In the genomic region with DNA sequence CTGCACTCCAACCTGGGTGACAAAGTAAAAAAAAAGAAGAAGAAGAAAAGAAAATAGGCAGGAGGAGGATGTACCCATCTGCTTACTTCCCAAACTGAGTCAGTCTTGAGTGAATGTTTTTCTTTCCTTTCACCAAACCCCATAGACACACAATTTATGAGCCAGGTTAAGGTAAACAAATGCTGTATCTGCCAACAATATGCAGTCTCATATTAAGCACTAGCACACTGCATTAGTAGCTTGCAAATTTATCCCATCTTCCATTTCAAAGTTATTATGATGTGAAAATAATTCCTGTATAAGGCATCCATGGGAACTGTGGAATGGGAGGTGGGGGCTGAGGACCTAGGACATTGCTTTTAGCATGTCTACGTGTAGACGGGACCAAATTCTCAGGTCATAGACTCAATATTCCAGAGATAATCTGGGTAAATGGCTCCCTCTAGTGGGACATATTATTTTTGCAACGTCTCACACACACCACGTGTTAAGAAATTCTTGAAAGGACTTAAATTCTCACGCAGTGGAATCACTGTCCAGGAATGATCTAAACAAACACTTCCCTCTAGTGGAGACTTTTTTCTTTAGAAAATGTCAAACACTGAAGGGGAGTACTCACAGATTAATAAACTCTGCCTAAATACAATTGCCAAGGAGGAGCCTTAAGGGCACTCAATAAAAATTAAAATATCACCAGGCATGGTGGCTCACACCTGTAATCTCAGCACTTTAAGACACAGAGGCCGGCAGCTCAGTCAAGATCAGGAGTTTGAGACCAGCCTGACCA, we compare ENCODE assay signal across 8 cellular contexts. TPM values are rescaled to one million over a fixed set of nuclear protein-coding genes. Genes with fewer than 3 reads are reported as not detected.
DNase-seq lines count a peak whose midpoint lies in the region; ATAC-seq, FAIRE-seq and TF ChIP-seq lines count a peak whose summit lies in the region.

No MANE protein-coding gene starts in this region.

- peak; percentile 28 for DNase-seq in activated CD4-positive, alpha-beta memory T cell treated with anti-CD3 and anti-CD28 coated beads, Interleukin-2, amount 10 ng/mL, durations not matched to agents 7 days and 5 days
- DNase-seq in activated CD4-positive, alpha-beta memory T cell treated with anti-CD3 and anti-CD28 coated beads for 36 hours = no peak
- peak; percentile 86 for DNase-seq in HS-27A (ENCODE audit: low read depth)
- DNase-seq in NCI-H748 treated with DMSO at 0.1 percent for 48 hours (lab: John Stamatoyannopoulos, UW) = peak; percentile 79
- peak; percentile 42 to 71 for DNase-seq in activated T-cell treated with anti-CD3 and anti-CD28 coated beads, Interleukin-2, amount 50 U/mL, for 72 hours
- DNase-seq in frontal cortex (ENCODE audit: low spot score in 2 of 2) = peak; percentile 49 to 69
- DNase-seq in osteocyte (ENCODE audit: extremely low spot score, unreplicated experiment) = no peak

- peaks cover 31% of the 10 kb centered on the region for H3K27me3 Mint-ChIP-seq in activated CD4-positive, alpha-beta memory T cell treated with anti-CD3 and anti-CD28 coated beads, Interleukin-2, amount 10 ng/mL, durations not matched to agents 7 days and 5 days
- H3K27me3 Mint-ChIP-seq in activated CD4-positive, alpha-beta memory T cell treated with anti-CD3 and anti-CD28 coated beads for 36 hours = peaks cover 29% of the 10 kb centered on the region
- H3K27me3 Mint-ChIP-seq in activated T-cell treated with anti-CD3 and anti-CD28 coated beads, Interleukin-2, amount 50 U/mL, for 72 hours (ENCODE audit: low read depth) = peaks cover 70% of the 10 kb centered on the region
- peaks cover 34% of the 10 kb centered on the region for H3K27me3 Mint-ChIP-seq in osteocyte (ENCODE audit: unreplicated experiment)

- peak; percentile 86 for ATAC-seq in GM21529 (IDR thresholded peaks at IDR 0.05; ENCODE audit: unreplicated experiment)
- ATAC-seq in activated T-cell treated with anti-CD3 and anti-CD28 coated beads, Interleukin-2, amount 50 U/mL, for 72 hours (replicated peaks in 1 of 2) = peak; percentile 53 to 57

- CTCF ChIA-PET in activated CD4-positive, alpha-beta memory T cell treated with anti-CD3 and anti-CD28 coated beads, Interleukin-2, amount 10 ng/mL, durations not matched to agents 7 days and 5 days (lab: Charles Lee) = interaction anchor here (0.7 to 2.2 kb wide), 3 partner anchors 11 to 431 kb away, joined by 3 to 10 read pairs (median 5); no protein-coding TSS in a partner anchor
- CTCF ChIA-PET in activated CD4-positive, alpha-beta memory T cell treated with anti-CD3 and anti-CD28 coated beads for 36 hours (lab: Charles Lee) = interaction anchor here (0.9 to 3.5 kb wide), 13 partner anchors 8 to 445 kb away, joined by 3 to 25 read pairs (median 4); no protein-coding TSS in a partner anchor

- peak; percentile 82 for TF ChIP-seq CTCF in osteocyte (IDR thresholded peaks at IDR 0.05)

- peak; percentile 83 for FAIRE-seq in frontal cortex (lab: Jason Lieb, UNC)

- POLR2A ChIA-PET in activated CD4-positive, alpha-beta memory T cell treated with anti-CD3 and anti-CD28 coated beads, Interleukin-2, amount 10 ng/mL, durations not matched to agents 7 days and 5 days (lab: Charles Lee) = no interaction called here
- POLR2A ChIA-PET in activated CD4-positive, alpha-beta memory T cell treated with anti-CD3 and anti-CD28 coated beads for 36 hours (lab: Charles Lee) = no interaction called here

- H3K4me1 Mint-ChIP-seq in activated CD4-positive, alpha-beta memory T cell treated with anti-CD3 and anti-CD28 coated beads, Interleukin-2, amount 10 ng/mL, durations not matched to agents 7 days and 5 days = no peaks in the 10 kb centered on the region
- H3K4me1 Mint-ChIP-seq in activated CD4-positive, alpha-beta memory T cell treated with anti-CD3 and anti-CD28 coated beads for 36 hours (ENCODE audit: low read depth) = peaks cover 9% of the 10 kb centered on the region
- peaks cover 24% of the 10 kb centered on the region for H3K4me1 Mint-ChIP-seq in activated T-cell treated with anti-CD3 and anti-CD28 coated beads, Interleukin-2, amount 50 U/mL, for 72 hours (ENCODE audit: low read depth)
- H3K4me1 Mint-ChIP-seq in osteocyte (ENCODE audit: unreplicated experiment) = peaks cover 2% of the 10 kb centered on the region

- intact Hi-C loops in activated CD4-positive, alpha-beta memory T cell treated with anti-CD3 and anti-CD28 coated beads for 36 hours (cut with micrococcal nuclease) = loop anchor here (1.0 to 10.0 kb wide), 3 partner anchors 37 to 635 kb away; partner anchors contain the start of gene TESPA1

- H3K9me3 Mint-ChIP-seq in activated CD4-positive, alpha-beta memory T cell treated with anti-CD3 and anti-CD28 coated beads, Interleukin-2, amount 10 ng/mL, durations not matched to agents 7 days and 5 days = peaks cover 15% of the 10 kb centered on the region
- H3K9me3 Mint-ChIP-seq in activated CD4-positive, alpha-beta memory T cell treated with anti-CD3 and anti-CD28 coated beads for 36 hours = peaks cover 27% of the 10 kb centered on the region
- peaks cover 11 to 14% of the 10 kb centered on the region in 2 donors for H3K9me3 Mint-ChIP-seq in activated T-cell treated with anti-CD3 and anti-CD28 coated beads, Interleukin-2, amount 50 U/mL, for 72 hours
- peaks cover 14% of the 10 kb centered on the region for H3K9me3 Mint-ChIP-seq in osteocyte (ENCODE audit: unreplicated experiment)

- H3K4me3 Mint-ChIP-seq in activated CD4-positive, alpha-beta memory T cell treated with anti-CD3 and anti-CD28 coated beads, Interleukin-2, amount 10 ng/mL, durations not matched to agents 7 days and 5 days = no peak overlapping the region
- no peak overlapping the region for H3K4me3 Mint-ChIP-seq in activated CD4-positive, alpha-beta memory T cell treated with anti-CD3 and anti-CD28 coated beads for 36 hours
- no peak overlapping the region for H3K4me3 Mint-ChIP-seq in activated T-cell treated with anti-CD3 and anti-CD28 coated beads, Interleukin-2, amount 50 U/mL, for 72 hours
- no peak overlapping the region for H3K4me3 Mint-ChIP-seq in osteocyte (ENCODE audit: unreplicated experiment)

- no peak overlapping the region for H3K27ac Mint-ChIP-seq in activated CD4-positive, alpha-beta memory T cell treated with anti-CD3 and anti-CD28 coated beads, Interleukin-2, amount 10 ng/mL, durations not matched to agents 7 days and 5 days
- H3K27ac Mint-ChIP-seq in activated CD4-positive, alpha-beta memory T cell treated with anti-CD3 and anti-CD28 coated beads for 36 hours = no peak overlapping the region
- no peak overlapping the region for H3K27ac Mint-ChIP-seq in activated T-cell treated with anti-CD3 and anti-CD28 coated beads, Interleukin-2, amount 50 U/mL, for 72 hours
- H3K27ac Mint-ChIP-seq in osteocyte (ENCODE audit: unreplicated experiment) = no peak overlapping the region

- H3K36me3 Mint-ChIP-seq in activated CD4-positive, alpha-beta memory T cell treated with anti-CD3 and anti-CD28 coated beads, Interleukin-2, amount 10 ng/mL, durations not matched to agents 7 days and 5 days (ENCODE audit: low read depth) = peaks cover 2% of the 10 kb centered on the region
- peaks cover 6% of the 10 kb centered on the region for H3K36me3 Mint-ChIP-seq in activated CD4-positive, alpha-beta memory T cell treated with anti-CD3 and anti-CD28 coated beads for 36 hours
- peaks cover 13 to 19% of the 10 kb centered on the region in 2 donors for H3K36me3 Mint-ChIP-seq in activated T-cell treated with anti-CD3 and anti-CD28 coated beads, Interleukin-2, amount 50 U/mL, for 72 hours (ENCODE audit: insufficient read depth in 2 of 2)
- no peaks in the 10 kb centered on the region for H3K36me3 Mint-ChIP-seq in osteocyte (ENCODE audit: unreplicated experiment)

RNA-seq across cellular contexts. Expression of gene OR10P1, which starts 17.1 kb away (rescaled TPM):
- total RNA-seq in activated CD4-positive, alpha-beta memory T cell treated with anti-CD3 and anti-CD28 coated beads, Interleukin-2, amount 10 ng/mL, durations not matched to agents 7 days and 5 days = not detected
- not detected for total RNA-seq in activated CD4-positive, alpha-beta memory T cell treated with anti-CD3 and anti-CD28 coated beads for 36 hours
- not detected for total RNA-seq in activated T-cell treated with anti-CD3 and anti-CD28 coated beads, Interleukin-2, amount 50 U/mL, for 72 hours
- total RNA-seq in frontal cortex = not detected
- not detected in 2 replicates for total RNA-seq in osteocyte

RNA-seq across cellular contexts. Expression of gene OR2AP1, which starts 47.3 kb away (rescaled TPM):
- not detected for total RNA-seq in activated CD4-positive, alpha-beta memory T cell treated with anti-CD3 and anti-CD28 coated beads, Interleukin-2, amount 10 ng/mL, durations not matched to agents 7 days and 5 days
- not detected for total RNA-seq in activated CD4-positive, alpha-beta memory T cell treated with anti-CD3 and anti-CD28 coated beads for 36 hours
- total RNA-seq in activated T-cell treated with anti-CD3 and anti-CD28 coated beads, Interleukin-2, amount 50 U/mL, for 72 hours = not detected
- total RNA-seq in frontal cortex = not detected
- not detected in 2 replicates for total RNA-seq in osteocyte

Comparison
In these comparisons a context has a peak if more than half of its experiments do, and no peak if none do; other contexts are left out.
1. DNase-seq: peak in activated CD4-positive, alpha-beta memory T cell treated with anti-CD3 and anti-CD28 coated beads, Interleukin-2, amount 10 ng/mL, durations not matched to agents 7 days and 5 days (single experiment), HS-27A (single experiment), NCI-H748 treated with DMSO at 0.1 percent for 48 hours (single experiment), activated T-cell treated with anti-CD3 and anti-CD28 coated beads, Interleukin-2, amount 50 U/mL, for 72 hours (2 of 2) and frontal cortex (2 of 2); none in activated CD4-positive, alpha-beta memory T cell treated with anti-CD3 and anti-CD28 coated beads for 36 hours (single experiment) and osteocyte (single experiment).